18 cellular contexts compared by ENCODE assay signal in the genomic region with DNA sequence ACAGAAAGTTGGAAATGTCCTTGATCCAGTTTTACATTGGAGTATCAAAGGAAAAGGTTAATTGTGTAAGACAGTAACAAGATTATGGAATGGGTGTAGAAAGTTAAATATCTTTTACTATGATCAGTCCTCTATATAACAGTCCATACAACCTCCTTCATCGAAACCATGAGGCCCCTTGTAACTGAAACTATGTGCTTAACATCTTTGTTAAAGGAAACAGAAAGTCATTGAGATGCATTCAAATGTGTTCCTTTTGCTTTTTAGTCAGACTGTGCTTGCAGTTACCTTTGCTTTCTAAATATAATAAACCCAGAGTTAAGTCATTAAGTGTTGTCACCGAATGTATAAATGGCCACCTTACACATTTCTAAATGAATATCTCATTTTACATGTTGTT.
A peak's percentile ranks its signal among the peaks of the same experiment; 100 is the strongest.
DNase-seq lines count a peak whose midpoint lies in the region; ATAC-seq, FAIRE-seq and TF ChIP-seq lines count a peak whose summit lies in the region.
"Had no signal": no experiment of that assay in that cellular context is flagged by ENCODE, and none has a peak within 500 bp of the region (broad histone marks: within the 10 kb centered on the region; RNA-seq: fewer than 3 reads in every experiment).

No MANE protein-coding gene starts in this region.

- H3K4me3 ChIP-seq in MM.1S (ENCODE audit: low read length): no peak overlapping the region
- H3K4me3 ChIP-seq: body of pancreas, prostate gland, uterus had no signal

- no peaks in the 10 kb centered on the region for H3K9me3 ChIP-seq in MM.1S (replicated peaks; ENCODE audit: insufficient read depth, low read length)
- H3K9me3 ChIP-seq: body of pancreas, prostate gland, uterus had no signal

- H4K20me1 ChIP-seq in MM.1S (ENCODE audit: insufficient read depth, low read length): no peaks in the 10 kb centered on the region

- peaks cover 13% of the 10 kb centered on the region for H3K9me3 Mint-ChIP-seq in T-helper 2 cell treated with Interferon-gamma antibody and Interleukin-4, amounts not matched to agents 5 μg/mL and 100 μg/mL, for 36 hours

- H3K36me3 Mint-ChIP-seq in T-helper 2 cell treated with Interferon-gamma antibody and Interleukin-4, amounts not matched to agents 5 μg/mL and 100 μg/mL, for 36 hours (ENCODE audit: low read depth): no peaks in the 10 kb centered on the region
- H3K36me3 Mint-ChIP-seq: immature natural killer cell, natural killer cell had no signal

- H3K27ac Mint-ChIP-seq in T-helper 2 cell treated with Interferon-gamma antibody and Interleukin-4, amounts not matched to agents 5 μg/mL and 100 μg/mL, for 36 hours: no peak overlapping the region
- H3K27ac Mint-ChIP-seq: immature natural killer cell, natural killer cell had no signal

- no peak overlapping the region for H2AFZ ChIP-seq in MM.1S (ENCODE audit: low read length)

- in situ Hi-C loops in GM13976 (cut with MboI; ENCODE audit: low sequenced_read_pairs, unreplicated experiment): no loop called here

- no peaks in the 10 kb centered on the region for H3K27me3 ChIP-seq in MM.1S (replicated peaks; ENCODE audit: insufficient read depth, low read length)
- H3K27me3 ChIP-seq: body of pancreas, uterus had no signal

- no peaks in the 10 kb centered on the region for H3K36me3 ChIP-seq in MM.1S (replicated peaks; ENCODE audit: insufficient read depth, low read length)
- H3K36me3 ChIP-seq: prostate gland, uterus had no signal

- 0 out of 2 replicates have a peak overlapping the region, but pooled peaks have one; percentile 22 for H3K4me2 ChIP-seq in MM.1S (ENCODE audit: low read depth, low read length)

- TF ChIP-seq POLR2A in GM12892 (IDR thresholded peaks at IDR 0.05; ENCODE audit: low read depth, low read length) (no peak), GM18505 (IDR thresholded peaks at IDR 0.05; ENCODE audit: borderline replicate concordance, extremely low read depth, insufficient read depth, insufficient read length) (no peak)

- peak; percentile 76 for ATAC-seq in HG02884 (IDR thresholded peaks at IDR 0.05; ENCODE audit: unreplicated experiment)
- no peak for ATAC-seq in GM18505 (IDR thresholded peaks at IDR 0.05; ENCODE audit: unreplicated experiment)
- ATAC-seq: body of pancreas; natural killer cell; stimulated activated naive CD8-positive, alpha-beta T cell treated with anti-CD3 and anti-CD28 coated beads, Interleukin-15, Interleukin-2, amounts not matched to agents 100 U/mL and 50 U/mL, for 24 hours had no signal

- H3K27ac ChIP-seq in MM.1S (ENCODE audit: low read length): no peak overlapping the region
- H3K27ac ChIP-seq: prostate gland, uterus had no signal

- no peaks in the 10 kb centered on the region for H3K27me3 Mint-ChIP-seq in T-helper 2 cell treated with Interferon-gamma antibody and Interleukin-4, amounts not matched to agents 5 μg/mL and 100 μg/mL, for 36 hours (ENCODE audit: low read depth)

- TF ChIP-seq CTCF in GM13976 (IDR thresholded peaks at IDR 0.05; ENCODE audit: borderline replicate concordance, control extremely low read depth, extremely low read depth, insufficient read depth, missing control alignments): no peak
- TF ChIP-seq CTCF in GM20000 (IDR thresholded peaks at IDR 0.05; ENCODE audit: extremely low read depth, missing control alignments): no peak
- TF ChIP-seq CTCF in MM.1S (IDR thresholded peaks at IDR 0.05; ENCODE audit: low read length): no peak

- H3K9me2 ChIP-seq in MM.1S (replicated peaks; ENCODE audit: insufficient read depth, low read length): no peaks in the 10 kb centered on the region

- H3K9ac ChIP-seq in MM.1S (ENCODE audit: low read length): no peak overlapping the region

- DNase-seq in GM13976 (ENCODE audit: low spot score) (peak; percentile 33), GM20000 (ENCODE audit: low spot score) (peak; percentile 10), MM.1S (peak; percentile 73), GM12892 (ENCODE audit: insufficient read length) (no peak)
- no peak for DNase-seq in activated CD4-positive, alpha-beta T cell treated with anti-CD3 and anti-CD28 coated beads, Interleukin-2, amount 50 U/mL, for 48 hours
- no peak for DNase-seq in T-helper 2 cell treated with Interferon-gamma antibody and Interleukin-4, amounts not matched to agents 5 μg/mL and 100 μg/mL, for 36 hours (ENCODE audit: low spot score)
- DNase-seq: activated CD4-positive, alpha-beta T cell treated with anti-CD3 and anti-CD28 coated beads for 1 hour; activated naive CD4-positive, alpha-beta T cell; body of pancreas; immature natural killer cell; natural killer cell; NCI-H1694; SHP77 treated with DMSO at 0.1 percent for 48 hours; stimulated activated naive CD8-positive, alpha-beta T cell treated with anti-CD3 and anti-CD28 coated beads, Interleukin-15, Interleukin-2, amounts not matched to agents 100 U/mL and 50 U/mL, for 24 hours; uterus had no signal

- H3K4me1 Mint-ChIP-seq in T-helper 2 cell treated with Interferon-gamma antibody and Interleukin-4, amounts not matched to agents 5 μg/mL and 100 μg/mL, for 36 hours (ENCODE audit: low read depth): no peaks in the 10 kb centered on the region
- H3K4me1 Mint-ChIP-seq: immature natural killer cell, natural killer cell had no signal

- H3K4me1 ChIP-seq in MM.1S (ENCODE audit: low read length): peaks cover 5% of the 10 kb centered on the region; the same call in 1 of the 2 replicates
- H3K4me1 ChIP-seq: body of pancreas, prostate gland, uterus had no signal

- FAIRE-seq in GM12892 (lab: Jason Lieb, UNC): no peak

- H3K79me2 ChIP-seq in MM.1S (ENCODE audit: low read length): no peaks in the 10 kb centered on the region

- no peaks in the 10 kb centered on the region for H3F3A ChIP-seq in MM.1S (ENCODE audit: insufficient read depth, low read length)

- no peak overlapping the region for H3K4me3 Mint-ChIP-seq in T-helper 2 cell treated with Interferon-gamma antibody and Interleukin-4, amounts not matched to agents 5 μg/mL and 100 μg/mL, for 36 hours
- H3K4me3 Mint-ChIP-seq: immature natural killer cell, natural killer cell had no signal

Comparison
In these comparisons a context has a peak if more than half of its experiments do, and no peak if none do; other contexts are left out.
1. DNase-seq: peak in GM13976 (single experiment), GM20000 (single experiment) and MM.1S (single experiment); none in activated CD4-positive, alpha-beta T cell treated with anti-CD3 and anti-CD28 coated beads, Interleukin-2, amount 50 U/mL, for 48 hours (0 of 2), GM12892 (single experiment) and T-helper 2 cell treated with Interferon-gamma antibody and Interleukin-4, amounts not matched to agents 5 μg/mL and 100 μg/mL, for 36 hours (single experiment).